ENCODE assay signal across 8 cellular contexts in genomic region chr6:32853541-32854375, GRCh38. TPM values are rescaled to one million over a fixed set of nuclear protein-coding genes. Genes with fewer than 3 reads are reported as not detected.
A peak's percentile ranks its signal among the peaks of the same experiment; 100 is the strongest.
DNase-seq lines count a peak whose midpoint lies in the region; ATAC-seq and TF ChIP-seq lines count a peak whose summit lies in the region.

Gene PSMB9, plus strand, starts transcription at chr6:32854192. Its CDS starts 38 bp downstream, at chr6:32854230.
Gene TAP1, minus strand, starts transcription at chr6:32853704. Its CDS starts 68 bp downstream, at chr6:32853636.

- in situ Hi-C loops in T47D (cut with HindIII; ENCODE audit: low pct_unique_long_range_greater_than_20kb, low sequenced_read_pairs) = no loop called here

- intact Hi-C loops in A673 (cut with micrococcal nuclease; ENCODE audit: unreplicated experiment) = loop anchor here (1.0 kb wide), 1 partner anchor 15 kb away; the partner anchor contains the start of gene TAP2

- POLR2A ChIA-PET in A673 (lab: Charles Lee; ENCODE audit: low non-redundant PET) = no interaction called here

- H3K27me3 ChIP-seq in A673 (replicated peaks; ENCODE audit: insufficient read depth, low read depth, low read length, poor library complexity) (peaks cover 27% of the 10 kb centered on the region), iPS-20b (ENCODE audit: insufficient read depth, low read length) (peaks cover 85% of the 10 kb centered on the region)

- peak; percentile 96 for DNase-seq in A673 (ENCODE audit: low spot score)
- peak; percentile 70 for DNase-seq in NCI-H2107 treated with DMSO at 0.1 percent for 48 hours (lab: John Stamatoyannopoulos, UW; ENCODE audit: unreplicated experiment)
- peak; percentile 90 to 96 for DNase-seq in T47D (ENCODE audit: low read depth in 1 of 2, low spot score in 1 of 2)

- peak within 1 kb of the TSS; percentile 93 for H3K4me3 ChIP-seq in A673 (ENCODE audit: low read depth, low read length, poor library complexity, severe bottlenecking)
- H3K4me3 ChIP-seq in iPS-20b (ENCODE audit: low read length) = peak within 1 kb of the TSS; percentile 75
- H3K4me3 ChIP-seq in skin epidermis = peak within 1 kb of the TSS; percentile 81 to 95 (median 90)

- peak; percentile 90 for TF ChIP-seq CTCF in A673 (conservative IDR thresholded peaks at IDR 0.05; ENCODE audit: low read depth, low read length)
- TF ChIP-seq CTCF in VCaP (conservative IDR thresholded peaks at IDR 0.05) = peak; percentile 83

- H3K27ac ChIP-seq in A673 (ENCODE audit: low read depth, low read length, poor library complexity, severe bottlenecking) (peak within 1 kb of the TSS; percentile 77), VCaP (peak within 1 kb of the TSS; percentile 83), iPS-20b (ENCODE audit: low read length) (no peak within 1 kb of the TSS), skin epidermis (peak within 1 kb of the TSS; percentile 87 to 100 (median 98))

- peak within 1 kb of the TSS; percentile 64; the same call in 1 of the 2 replicates for H3K9ac ChIP-seq in iPS-20b (ENCODE audit: low read depth, low read length)

- H3K9me3 ChIP-seq in A673 (ENCODE audit: low read depth, low read length, poor library complexity, severe bottlenecking) (no peaks in the 10 kb centered on the region), iPS-20b (ENCODE audit: insufficient read depth, low read depth, low read length) (no peaks in the 10 kb centered on the region)

- H3K36me3 ChIP-seq in A673 (ENCODE audit: insufficient read depth, low read length, poor library complexity, severe bottlenecking) (no peaks in the 10 kb centered on the region), iPS-20b (ENCODE audit: insufficient read depth, low read depth, low read length) (0 out of 2 replicates have a peak, but pooled peaks cover 2% of the 10 kb centered on the region)

- CTCF ChIA-PET in A673 (lab: Charles Lee) = interaction anchor here (0.6 to 2.6 kb wide), 6 partner anchors 9 to 765 kb away, joined by 3 to 56 read pairs (median 6); partner anchors contain the start of gene TAP2

- H3K4me1 ChIP-seq in A673 (ENCODE audit: insufficient read depth, low read length, poor library complexity, severe bottlenecking) (no peaks in the 10 kb centered on the region), iPS-20b (ENCODE audit: insufficient read depth, low read length) (no peaks in the 10 kb centered on the region)

- ATAC-seq in GM18517 (IDR thresholded peaks at IDR 0.05; ENCODE audit: unreplicated experiment) (peak; percentile 67), HG03039 (IDR thresholded peaks at IDR 0.05; ENCODE audit: unreplicated experiment) (peak; percentile 73)

- no TSS peak for BruUV-seq in A673 (replicated peaks; lab: Mats Ljungman, UMichigan)

RNA-seq across cellular contexts. Expression of gene PSMB9, which starts in this region (rescaled TPM):
- total RNA-seq in A673 (2021) = 4.3 and 6.8 TPM in 2 replicates

RNA-seq across cellular contexts. Expression of gene TAP1, which starts in this region (rescaled TPM):
- total RNA-seq in A673 (2021) = 11.7 and 12.3 TPM in 2 replicates
